In genomic region chr14:101783260-101784016, GRCh38 we compare ENCODE assay signal across 18 cellular contexts. TPM values are rescaled to one million over a fixed set of nuclear protein-coding genes. Genes with fewer than 3 reads are reported as not detected.
A peak's percentile ranks its signal among the peaks of the same experiment; 100 is the strongest.
DNase-seq lines count a peak whose midpoint lies in the region; ATAC-seq lines count a peak whose summit lies in the region.
"Had no signal": no experiment of that assay in that cellular context is flagged by ENCODE, and none has a peak within 500 bp of the region (broad histone marks: within the 10 kb centered on the region; RNA-seq: fewer than 3 reads in every experiment).

No MANE protein-coding gene starts in this region.

- no peak overlapping the region for H2BK120ac ChIP-seq in neuronal stem cell (ENCODE audit: low read depth, low read length)

- H3K36me3 ChIP-seq in H7 (replicated peaks; ENCODE audit: control insufficient read depth, insufficient read depth, low read length) (no peaks in the 10 kb centered on the region), neuronal stem cell (replicated peaks in 1 of 2; ENCODE audit: control insufficient read depth in 2 of 2, insufficient read depth in 2 of 2, low read length in 2 of 2) (no peaks in the 10 kb centered on the region)
- H3K36me3 ChIP-seq: left lung, Peyer's patch, uterus had no signal

- no peak overlapping the region for H3K4ac ChIP-seq in neuronal stem cell (ENCODE audit: low read length)

- no peak overlapping the region for H2BK5ac ChIP-seq in neuronal stem cell (ENCODE audit: low read length)

- peak overlapping the region; percentile 45 for H3K4me3 Mint-ChIP-seq in activated T-cell treated with anti-CD3 and anti-CD28 coated beads, Interleukin-2, amount 50 U/mL, for 4 hours
- H3K4me3 Mint-ChIP-seq: nephron progenitor cell had no signal

- no peaks in the 10 kb centered on the region for H3K79me1 ChIP-seq in neuronal stem cell (ENCODE audit: low read depth, low read length)

- H2BK15ac ChIP-seq in neuronal stem cell (ENCODE audit: low read length): no peak overlapping the region

- H2AFZ ChIP-seq in neuronal stem cell (ENCODE audit: low read length): no peak overlapping the region

- no peak for DNase-seq in activated T-cell treated with anti-CD3 and anti-CD28 coated beads, Interleukin-2, amount 50 U/mL, for 4 hours
- DNase-seq in activated T-cell treated with anti-CD3 and anti-CD28 coated beads for 4 hours (no peak), H7 (peak; percentile 46), cerebellum (ENCODE audit: low spot score) (peak; percentile 20), neuronal stem cell (ENCODE audit: low spot score) (no peak)
- DNase-seq: amniotic stem cell, foreskin keratinocyte, left lung, NCI-H1417 treated with DMSO at 0.1 percent for 48 hours, NCI-H2171, NCI-H82, nephron progenitor cell, Peyer's patch, uterus had no signal

- no peak overlapping the region for H3K9ac ChIP-seq in neuronal stem cell (ENCODE audit: low read depth, low read length, poor library complexity)

- no peaks in the 10 kb centered on the region for H3K27me3 Mint-ChIP-seq in activated T-cell treated with anti-CD3 and anti-CD28 coated beads, Interleukin-2, amount 50 U/mL, for 4 hours (ENCODE audit: low read depth)

- no peaks in the 10 kb centered on the region for H3K9me3 Mint-ChIP-seq in activated T-cell treated with anti-CD3 and anti-CD28 coated beads, Interleukin-2, amount 50 U/mL, for 4 hours

- no peak overlapping the region for H4K8ac ChIP-seq in neuronal stem cell (ENCODE audit: low read depth, low read length)

- no peak overlapping the region for H3K4me3 ChIP-seq in H7 (ENCODE audit: insufficient read depth, low read depth, low read length)
- H3K4me3 ChIP-seq in neuronal stem cell (ENCODE audit: low read length in 2 of 2): no peak overlapping the region
- H3K4me3 ChIP-seq: left lung, Peyer's patch, uterus had no signal

- peaks cover 32% of the 10 kb centered on the region for H3K4me1 Mint-ChIP-seq in activated T-cell treated with anti-CD3 and anti-CD28 coated beads, Interleukin-2, amount 50 U/mL, for 4 hours (ENCODE audit: low read depth)

- H3K9me3 ChIP-seq in neuronal stem cell (replicated peaks in 1 of 2; ENCODE audit: control insufficient read depth in 2 of 2, insufficient read depth in 1 of 2, low read depth in 1 of 2, low read length in 2 of 2): peaks cover 0 to 5% of the 10 kb centered on the region in 2 donors
- H3K9me3 ChIP-seq: left lung, Peyer's patch, uterus had no signal

- H3K23ac ChIP-seq in neuronal stem cell (ENCODE audit: low read depth, low read length, poor library complexity): no peak overlapping the region

- no peak for ATAC-seq in activated T-cell treated with anti-CD3 and anti-CD28 coated beads, Interleukin-2, amount 50 U/mL, for 4 hours
- ATAC-seq in HG03159 (IDR thresholded peaks at IDR 0.05; ENCODE audit: unreplicated experiment) (no peak), HG03571 (IDR thresholded peaks at IDR 0.05; ENCODE audit: unreplicated experiment) (no peak), GM19467 (IDR thresholded peaks at IDR 0.05; ENCODE audit: unreplicated experiment) (no peak)
- ATAC-seq: foreskin keratinocyte, left lung had no signal

- peaks cover 6% of the 10 kb centered on the region for H3K36me3 Mint-ChIP-seq in activated T-cell treated with anti-CD3 and anti-CD28 coated beads, Interleukin-2, amount 50 U/mL, for 4 hours (ENCODE audit: insufficient read depth)

- H3K27me3 ChIP-seq in H7 (ENCODE audit: control insufficient read depth, insufficient read depth, low read length) (peaks cover 32% of the 10 kb centered on the region), neuronal stem cell (ENCODE audit: control insufficient read depth in 3 of 3, insufficient read depth in 3 of 3, low read depth in 1 of 3, low read length in 3 of 3) (peaks cover 5 to 31% (median 18%) of the 10 kb centered on the region in 3 experiments)
- H3K27me3 ChIP-seq: Peyer's patch, uterus had no signal

- peaks cover 0 to 5% of the 10 kb centered on the region in 2 donors for H3K4me1 ChIP-seq in neuronal stem cell (ENCODE audit: control insufficient read depth in 2 of 2, insufficient read depth in 1 of 2, low read depth in 1 of 2, low read length in 2 of 2)
- H3K4me1 ChIP-seq: foreskin keratinocyte had no signal

- no peak overlapping the region for H2AK5ac ChIP-seq in neuronal stem cell (ENCODE audit: low read depth, low read length)

- no peak overlapping the region for H2BK12ac ChIP-seq in neuronal stem cell (ENCODE audit: low read length)

- peak overlapping the region; percentile 35 for H3K18ac ChIP-seq in neuronal stem cell (ENCODE audit: low read length)

- H4K91ac ChIP-seq in neuronal stem cell (ENCODE audit: low read depth, low read length, poor library complexity): no peak overlapping the region

- H3K14ac ChIP-seq in neuronal stem cell (ENCODE audit: low read length): no peak overlapping the region

- WGBS in neuronal stem cell (ENCODE audit: extremely low coverage in 2 of 2, insufficient read length in 2 of 2, insufficient replicate concordance in 1 of 2), 2 donors: no CpG with 5 or more reads among the region's 12 CpGs

- H3K4me2 ChIP-seq in neuronal stem cell (ENCODE audit: insufficient read depth, low read length, poor library complexity, severe bottlenecking): no peak overlapping the region

- no peak overlapping the region for H3K27ac ChIP-seq in neuronal stem cell (replicated peaks; ENCODE audit: low read length)
- H3K27ac ChIP-seq: foreskin keratinocyte, left lung, Peyer's patch, uterus, VCaP had no signal

RNA-seq across cellular contexts. Expression of gene PPP2R5C, which starts 21.9 kb away (rescaled TPM):
- total RNA-seq in activated T-cell treated with anti-CD3 and anti-CD28 coated beads, Interleukin-2, amount 50 U/mL, for 4 hours: 100 to 1,000 TPM; 160 to 180 (median 173) TPM
- 46.7 and 64.6 TPM in 2 replicates for total RNA-seq in H7 (2014; rRNA removed; shearing (Covaris generic))
- total RNA-seq in cerebellum: 125 TPM
- polyA plus RNA-seq in neuronal stem cell (2013, experiment 1 of 2): 199 TPM
- 209 TPM for polyA plus RNA-seq in neuronal stem cell (2013, experiment 2 of 2)

Comparison
In these comparisons a context has a peak if more than half of its experiments do, and no peak if none do; other contexts are left out.
1. DNase-seq: peak in H7 (single experiment) and cerebellum (single experiment); none in activated T-cell treated with anti-CD3 and anti-CD28 coated beads, Interleukin-2, amount 50 U/mL, for 4 hours (single experiment), activated T-cell treated with anti-CD3 and anti-CD28 coated beads for 4 hours (single experiment) and neuronal stem cell (single experiment).